Comparison of ENCODE assay signal across 32 cellular contexts in genomic region chr19:55958356-55958755, GRCh38. TPM values are rescaled to one million over a fixed set of nuclear protein-coding genes. Genes with fewer than 3 reads are reported as not detected.
DNase-seq lines count a peak whose midpoint lies in the region; ATAC-seq and TF ChIP-seq lines count a peak whose summit lies in the region.
"Had no signal": no experiment of that assay in that cellular context is flagged by ENCODE, and none has a peak within 500 bp of the region (broad histone marks: within the 10 kb centered on the region; RNA-seq: fewer than 3 reads in every experiment).

No MANE protein-coding gene starts in this region.

- no peaks in the 10 kb centered on the region for H3K9me3 ChIP-seq in MG63
- H3K9me3 ChIP-seq in psoas muscle: no peaks in the 10 kb centered on the region
- H3K9me3 ChIP-seq: Peyer's patch, thyroid gland had no signal

- no peak overlapping the region for H3K4me3 ChIP-seq in MG63
- H3K4me3 ChIP-seq in psoas muscle: no peak overlapping the region
- H3K4me3 ChIP-seq: coronary artery, Peyer's patch, stomach, thyroid gland had no signal

- intact Hi-C loops in psoas muscle (cut with DNase I): no loop called here

- H3K27me3 ChIP-seq in MG63 (no peaks in the 10 kb centered on the region), psoas muscle (ENCODE audit: insufficient read depth in 3 of 3, low read length in 2 of 3) (no peaks in the 10 kb centered on the region)
- H3K27me3 ChIP-seq: Peyer's patch, stomach, thyroid gland had no signal

- 65 to 75% (median 73%) methylated on average over 4 of the region's 4 CpGs for WGBS in psoas muscle, 3 donors

- H3K36me3 ChIP-seq in MG63: no peaks in the 10 kb centered on the region
- H3K36me3 ChIP-seq in psoas muscle (ENCODE audit: insufficient read depth in 1 of 2, low read depth in 1 of 2): no peaks in the 10 kb centered on the region
- H3K36me3 ChIP-seq: Peyer's patch, stomach, thyroid gland had no signal

- H3K4me1 ChIP-seq in psoas muscle: no peaks in the 10 kb centered on the region
- H3K4me1 ChIP-seq: Peyer's patch, stomach, thyroid gland had no signal

- peak; percentile 2 for DNase-seq in stimulated activated CD4-positive, alpha-beta T cell treated with anti-CD3 and anti-CD28 coated beads, Interleukin-15, amount 100 ng/mL, for 24 hours
- DNase-seq in stimulated activated CD4-positive, alpha-beta T cell treated with anti-CD3 and anti-CD28 coated beads, Interleukin-4, amount 100 ng/mL, for 4 hours: no peak
- DNase-seq in MG63: peak; percentile 32
- DNase-seq in SW480 (ENCODE audit: low spot score): peak; percentile 64
- DNase-seq in islet precursor cell: no peak
- DNase-seq in DMS53 treated with DMSO at 0.1 percent for 48 hours (lab: John Stamatoyannopoulos, UW; ENCODE audit: unreplicated experiment): no peak
- DNase-seq in psoas muscle: no peak
- DNase-seq: activated CD4-positive, CD25-positive, alpha-beta regulatory T cell treated with anti-CD3 and anti-CD28 coated beads, Interleukin-2, amount 50 U/mL, for 72 hours; activated CD8-positive, alpha-beta T cell treated with anti-CD3 and anti-CD28 coated beads for 36 hours; activated effector memory CD4-positive, alpha-beta T cell treated with Interleukin-2 at 50 U/mL for 16 hours; anterior cingulate cortex; DMS79 treated with DMSO at 0.1 percent for 48 hours; effector memory CD8-positive, alpha-beta T cell; erythroblast; head of caudate nucleus; HFFc6; NCI-H1092; NCI-H1694 treated with DMSO at 0.1 percent for 48 hours; NCI-H510A; nephron progenitor cell; Peyer's patch; retina; small intestine; stimulated activated CD4-positive, alpha-beta T cell treated with anti-CD3 and anti-CD28 coated beads, Interleukin-1b, Interleukin-23, amount 100 ng/mL, for 48 hours; stomach; T-helper 17 cell; thyroid gland had no signal

- no peak for TF ChIP-seq CTCF in psoas muscle (IDR thresholded peaks at IDR 0.05)

- no peak overlapping the region for H3K27ac ChIP-seq in psoas muscle
- H3K27ac ChIP-seq: coronary artery, Peyer's patch, stomach, thyroid gland had no signal

- ATAC-seq in psoas muscle: no peak
- ATAC-seq: activated CD8-positive, alpha-beta T cell treated with anti-CD3 and anti-CD28 coated beads for 36 hours; effector memory CD8-positive, alpha-beta T cell; T-helper 17 cell had no signal

RNA-seq across cellular contexts. Expression of gene NLRP8, which starts 10.7 kb away (rescaled TPM):
- not detected in 2 replicates for total RNA-seq in MG63 (2014; rRNA removed; shearing (Covaris generic); ENCODE audit: low replicate concordance)
- total RNA-seq in psoas muscle: not detected
- polyA plus RNA-seq in psoas muscle: not detected
- total RNA-seq: activated CD8-positive, alpha-beta T cell treated with anti-CD3 and anti-CD28 coated beads for 36 hours; cardiac septum; fibroblast of villous mesenchyme; HFFc6; osteocyte; Peyer's patch; stomach; T-helper 17 cell; thyroid gland had no signal
- polyA plus RNA-seq: BJ, small intestine, stomach had no signal

RNA-seq across cellular contexts. Expression of gene NLRP13, which starts 26.2 kb away (rescaled TPM):
- not detected in 2 replicates for total RNA-seq in MG63 (2014; rRNA removed; shearing (Covaris generic); ENCODE audit: low replicate concordance)
- total RNA-seq in psoas muscle: not detected
- not detected for polyA plus RNA-seq in psoas muscle
- total RNA-seq: activated CD8-positive, alpha-beta T cell treated with anti-CD3 and anti-CD28 coated beads for 36 hours; cardiac septum; fibroblast of villous mesenchyme; HFFc6; osteocyte; Peyer's patch; stomach; T-helper 17 cell; thyroid gland had no signal
- polyA plus RNA-seq: BJ, small intestine, stomach had no signal

RNA-seq across cellular contexts. Expression of gene NLRP5, which starts 28.2 kb away (rescaled TPM):
- total RNA-seq in MG63 (2014; rRNA removed; shearing (Covaris generic); ENCODE audit: low replicate concordance): not detected in 2 replicates
- total RNA-seq in psoas muscle: not detected
- polyA plus RNA-seq in psoas muscle: not detected
- total RNA-seq: activated CD8-positive, alpha-beta T cell treated with anti-CD3 and anti-CD28 coated beads for 36 hours; cardiac septum; fibroblast of villous mesenchyme; HFFc6; osteocyte; Peyer's patch; stomach; T-helper 17 cell; thyroid gland had no signal
- polyA plus RNA-seq: BJ, small intestine, stomach had no signal

Comparison
In these comparisons a context has a peak if more than half of its experiments do, and no peak if none do; other contexts are left out.
1. DNase-seq: peak in stimulated activated CD4-positive, alpha-beta T cell treated with anti-CD3 and anti-CD28 coated beads, Interleukin-15, amount 100 ng/mL, for 24 hours (single experiment), MG63 (single experiment) and SW480 (single experiment); none in stimulated activated CD4-positive, alpha-beta T cell treated with anti-CD3 and anti-CD28 coated beads, Interleukin-4, amount 100 ng/mL, for 4 hours (0 of 2), islet precursor cell (single experiment), DMS53 treated with DMSO at 0.1 percent for 48 hours (single experiment) and psoas muscle (0 of 2).